17 cellular contexts compared by ENCODE assay signal in genomic region chr7:68969571-68969970, GRCh38.
DNase-seq lines count a peak whose midpoint lies in the region; TF ChIP-seq lines count a peak whose summit lies in the region.
"Had no signal": no experiment of that assay in that cellular context is flagged by ENCODE, and none has a peak within 500 bp of the region (broad histone marks: within the 10 kb centered on the region; RNA-seq: fewer than 3 reads in every experiment).

No MANE protein-coding gene starts in this region.

- no peaks in the 10 kb centered on the region for H3K9me3 ChIP-seq in HAP-1

- H3K36me3 ChIP-seq in HAP-1 (replicated peaks) = no peaks in the 10 kb centered on the region
- H3K36me3 ChIP-seq: BLaER1 treated with 17β-estradiol and CSF1 and Interleukin-3, amounts not matched to agents 10 nM and 100 nM had no signal

- DNase-seq in AG10803 (ENCODE audit: low read depth) (peak; percentile 56), M059J (ENCODE audit: low read depth) (peak; percentile 62), NOMO-1 (lab: John Stamatoyannopoulos, UW; ENCODE audit: unreplicated experiment in 2 of 2) (peak; percentile 67 to 82), amniotic epithelial cell (ENCODE audit: low read depth) (peak; percentile 2), HAP-1 (ENCODE audit: low spot score in 2 of 2) (no peak), NCI-H2227 (lab: John Stamatoyannopoulos, UW; ENCODE audit: unreplicated experiment) (no peak), NCI-H510A treated with DMSO at 0.1 percent for 48 hours (lab: John Stamatoyannopoulos, UW) (no peak)
- DNase-seq in stimulated activated CD4-positive, alpha-beta T cell treated with anti-CD3 and anti-CD28 coated beads, Interleukin-1b, Interleukin-23, amount 100 ng/mL, for 48 hours = no peak
- DNase-seq: 8988T; Calu3; CD8-positive, alpha-beta T cell; DMS79 treated with DMSO at 0.1 percent for 48 hours; GM23248; H7; IMR-90 had no signal

- H3K27me3 ChIP-seq in HAP-1 (ENCODE audit: low read depth) = no peaks in the 10 kb centered on the region
- H3K27me3 ChIP-seq: BLaER1 treated with 17β-estradiol and CSF1 and Interleukin-3, amounts not matched to agents 10 nM and 100 nM had no signal

- H3K4me1 ChIP-seq in HAP-1 = no peaks in the 10 kb centered on the region
- H3K4me1 ChIP-seq: BLaER1 treated with 17β-estradiol and CSF1 and Interleukin-3, amounts not matched to agents 10 nM and 100 nM had no signal

- no peak overlapping the region for H3K4me3 ChIP-seq in AG10803 (ENCODE audit: low read length)
- no peak overlapping the region for H3K4me3 ChIP-seq in HAP-1
- H3K4me3 ChIP-seq: BLaER1 treated with 17β-estradiol and CSF1 and Interleukin-3, amounts not matched to agents 10 nM and 100 nM; GM12878; GM23248 had no signal

- in situ Hi-C loops in HAP-1 (cut with MboI; ENCODE audit: low sequenced_read_pairs) = no loop called here

- no peak for TF ChIP-seq CTCF in AG10803 (conservative IDR thresholded peaks at IDR 0.05; ENCODE audit: low read length)

Comparison
In these comparisons a context has a peak if more than half of its experiments do, and no peak if none do; other contexts are left out.
1. DNase-seq: peak in AG10803 (single experiment), M059J (single experiment), NOMO-1 (2 of 2) and amniotic epithelial cell (single experiment); none in HAP-1 (0 of 2), NCI-H2227 (single experiment), stimulated activated CD4-positive, alpha-beta T cell treated with anti-CD3 and anti-CD28 coated beads, Interleukin-1b, Interleukin-23, amount 100 ng/mL, for 48 hours (single experiment) and NCI-H510A treated with DMSO at 0.1 percent for 48 hours (single experiment).